In the genomic region with DNA sequence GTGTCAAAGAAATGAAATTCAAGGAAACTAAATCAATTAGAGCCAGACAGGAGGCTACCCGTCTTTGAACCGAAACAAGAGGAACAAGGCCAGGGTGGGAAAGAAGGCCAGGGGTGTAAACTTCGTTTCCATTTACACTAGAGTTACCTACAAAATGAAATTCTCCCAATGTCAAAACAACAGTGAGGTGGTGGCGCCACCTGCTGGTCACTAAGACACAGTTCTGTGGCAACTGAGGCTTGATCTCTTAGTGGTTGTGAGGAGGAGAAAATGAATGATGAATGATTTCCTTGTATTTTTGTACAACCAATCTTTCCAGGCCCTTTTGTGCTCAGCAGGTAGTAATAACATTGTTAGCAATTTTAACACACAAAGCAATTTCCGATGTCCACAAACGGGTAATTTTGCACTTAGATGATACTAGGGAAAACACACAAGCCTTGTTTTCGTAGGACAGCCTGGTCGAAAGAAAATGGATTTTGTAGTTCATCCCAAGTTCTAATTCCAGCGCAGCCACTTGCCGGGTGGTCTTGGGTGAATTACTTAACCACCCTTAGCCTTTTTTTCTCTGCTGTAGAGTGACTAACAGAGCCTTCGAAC, we compare ENCODE assay signal across 8 cellular contexts.
A peak's percentile ranks its signal among the peaks of the same experiment; 100 is the strongest.
DNase-seq lines count a peak whose midpoint lies in the region; ATAC-seq lines count a peak whose summit lies in the region.

No MANE protein-coding gene starts in this region.

- H3K27ac ChIP-seq in caudate nucleus (ENCODE audit: low read depth, low read length), result no peak overlapping the region

- peak; percentile 56 for ATAC-seq in HG02852 (IDR thresholded peaks at IDR 0.05; ENCODE audit: unreplicated experiment)
- ATAC-seq in HG03457 (IDR thresholded peaks at IDR 0.05; ENCODE audit: unreplicated experiment), result no peak

- peak; percentile 57 for DNase-seq in EL
- DNase-seq in NCI-H2227 (lab: John Stamatoyannopoulos, UW; ENCODE audit: unreplicated experiment), result peak; percentile 92
- DNase-seq in activated CD4-positive, CD25-positive, alpha-beta regulatory T cell (lab: John Stamatoyannopoulos, UW), result peak; percentile 26 to 49 (median 45)
- DNase-seq in caudate nucleus (lab: John Stamatoyannopoulos, UW), result peak in 52 of 61 donors; percentile 2 to 80 (median 26)
- DNase-seq in kidney glomerular epithelial cell (lab: John Stamatoyannopoulos, UW), result peak; percentile 66
- peak; percentile 65 for DNase-seq in stimulated activated CD4-positive, alpha-beta T cell treated with anti-CD3 and anti-CD28 coated beads, Interleukin-2, amount 100 ng/mL, for 4 hours (ENCODE audit: low read depth)

Comparison
In these comparisons a context has a peak if more than half of its experiments do, and no peak if none do; other contexts are left out.
1. DNase-seq: peak in every context shown above with its lines; median percentile 92 in NCI-H2227; 66 in kidney glomerular epithelial cell; 65 in stimulated activated CD4-positive, alpha-beta T cell treated with anti-CD3 and anti-CD28 coated beads, Interleukin-2, amount 100 ng/mL, for 4 hours; 57 in EL; 45 in activated CD4-positive, CD25-positive, alpha-beta regulatory T cell; 26 in caudate nucleus.